22 cellular contexts compared by ENCODE assay signal in the genomic region with DNA sequence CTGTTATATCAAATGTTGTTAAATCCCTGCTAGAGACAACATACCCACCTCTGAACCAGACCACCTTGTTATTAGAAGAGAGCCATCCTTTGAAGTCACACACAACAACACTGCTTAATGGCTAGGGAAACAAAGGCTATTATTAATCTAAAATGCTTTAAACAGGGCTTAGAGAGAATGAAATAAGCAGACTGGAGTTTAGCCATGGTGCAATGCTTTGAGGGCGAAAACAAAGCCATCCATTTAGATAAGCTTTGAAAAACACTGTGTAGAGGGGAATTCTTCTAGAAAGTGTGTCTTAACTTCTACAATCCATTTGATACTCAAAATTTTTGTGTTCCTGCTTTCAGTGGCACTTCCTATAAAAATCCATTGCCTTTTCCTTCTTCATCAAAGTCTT.
DNase-seq lines count a peak whose midpoint lies in the region; ATAC-seq and TF ChIP-seq lines count a peak whose summit lies in the region.
"Had no signal": no experiment of that assay in that cellular context is flagged by ENCODE, and none has a peak within 500 bp of the region (broad histone marks: within the 10 kb centered on the region; RNA-seq: fewer than 3 reads in every experiment).

No MANE protein-coding gene starts in this region.

- no peak overlapping the region for H3K4me3 Mint-ChIP-seq in GM23338
- H3K4me3 Mint-ChIP-seq in nephron, result no peak overlapping the region
- H3K4me3 Mint-ChIP-seq: CD4-positive, alpha-beta memory T cell had no signal

- no peak overlapping the region for H3K9ac ChIP-seq in mesendoderm (ENCODE audit: low read length)

- H2AFZ ChIP-seq in GM23338, result no peak overlapping the region

- H3K9me3 Mint-ChIP-seq in GM23338, result peaks cover 94% of the 10 kb centered on the region
- H3K9me3 Mint-ChIP-seq in nephron, result peaks cover 5% of the 10 kb centered on the region
- H3K9me3 Mint-ChIP-seq: CD4-positive, alpha-beta memory T cell had no signal

- H3K4ac ChIP-seq in mesendoderm (ENCODE audit: low read depth, low read length), result no peak overlapping the region

- H3K27me3 Mint-ChIP-seq in GM23338 (ENCODE audit: insufficient read depth, low read depth, poor library complexity) (peaks cover 2% of the 10 kb centered on the region), nephron (ENCODE audit: low read depth) (no peaks in the 10 kb centered on the region)

- DNase-seq in GM23338 (ENCODE audit: low spot score) (no peak), mesendoderm (no peak), superior temporal gyrus (ENCODE audit: extremely low spot score) (peak; percentile 35), NK-92 (lab: John Stamatoyannopoulos, UW; ENCODE audit: unreplicated experiment) (no peak)
- DNase-seq in activated T-cell treated with anti-CD3 and anti-CD28 coated beads, Interleukin-2, amount 50 U/mL, for 48 hours, result no peak
- no peak for DNase-seq in stimulated activated CD4-positive, alpha-beta T cell treated with anti-CD3 and anti-CD28 coated beads, Interleukin-2, amount 100 ng/mL, for 48 hours
- DNase-seq: 8988T; ACHN; AML-193; BE2C; C1 segment of cervical spinal cord; Calu3; CD4-positive, alpha-beta memory T cell; COR-L47; DMS53; DMS79 treated with DMSO at 0.1 percent for 48 hours; GF-D8; H7; HCEC 1CT had no signal

- no peak overlapping the region for H2AK5ac ChIP-seq in mesendoderm (ENCODE audit: low read length)

- no CpG with 5 or more reads among the region's 1 CpG for WGBS in mesendoderm (ENCODE audit: extremely low coverage, insufficient coverage, low lambda C conversion rate)

- no peaks in the 10 kb centered on the region for H3K79me1 ChIP-seq in mesendoderm (ENCODE audit: low read length)

- no peak overlapping the region for H2BK120ac ChIP-seq in mesendoderm (ENCODE audit: low read depth, low read length)

- ATAC-seq in GM23338 (no peak), HG02852 (IDR thresholded peaks at IDR 0.05; ENCODE audit: unreplicated experiment) (no peak)
- ATAC-seq: A549 had no signal

- peaks cover 25% of the 10 kb centered on the region for H3K36me3 Mint-ChIP-seq in GM23338 (ENCODE audit: low read depth)
- no peaks in the 10 kb centered on the region for H3K36me3 Mint-ChIP-seq in nephron (ENCODE audit: low read depth)
- H3K36me3 Mint-ChIP-seq: CD4-positive, alpha-beta memory T cell had no signal

- H4K8ac ChIP-seq in mesendoderm (ENCODE audit: low read depth, low read length), result no peak overlapping the region

- TF ChIP-seq CTCF in GM23338 (conservative IDR thresholded peaks at IDR 0.05; ENCODE audit: low read depth in 2 of 2), result no peak
- TF ChIP-seq CTCF in nephron (IDR thresholded peaks at IDR 0.05; ENCODE audit: unreplicated experiment in 3 of 3), result no peak

- H3K4me2 ChIP-seq in GM23338 (0 out of 2 replicates have a peak overlapping the region, but pooled peaks have one; percentile 5), mesendoderm (ENCODE audit: low read length) (no peak overlapping the region)
- H3K4me2 ChIP-seq: A549 had no signal

- H2BK5ac ChIP-seq in mesendoderm (ENCODE audit: low read length), result no peak overlapping the region

- no peaks in the 10 kb centered on the region for H3F3A ChIP-seq in GM23338 (replicated peaks; ENCODE audit: low read depth)

- H3K4me1 ChIP-seq in GM23338 (ENCODE audit: insufficient read depth) (peaks cover 31% of the 10 kb centered on the region), mesendoderm (ENCODE audit: control insufficient read depth, low read depth, low read length) (peaks cover 7% of the 10 kb centered on the region)
- H3K4me1 ChIP-seq: A549, BE2C had no signal

- H3K4me1 Mint-ChIP-seq in GM23338 (no peaks in the 10 kb centered on the region), nephron (peaks cover 36% of the 10 kb centered on the region)
- H3K4me1 Mint-ChIP-seq: CD4-positive, alpha-beta memory T cell had no signal

- no peaks in the 10 kb centered on the region for H3K36me3 ChIP-seq in GM23338 (ENCODE audit: insufficient read depth)
- H3K36me3 ChIP-seq in mesendoderm (ENCODE audit: control insufficient read depth, insufficient read depth, low read length), result no peaks in the 10 kb centered on the region
- H3K36me3 ChIP-seq: BE2C had no signal

- H3K27me3 ChIP-seq in GM23338 (ENCODE audit: insufficient read depth), result no peaks in the 10 kb centered on the region
- H3K27me3 ChIP-seq in mesendoderm (ENCODE audit: insufficient read depth, low read length, poor library complexity), result no peaks in the 10 kb centered on the region
- H3K27me3 ChIP-seq: BE2C had no signal

- H4K5ac ChIP-seq in mesendoderm (ENCODE audit: low read length), result no peak overlapping the region

- H3K27ac Mint-ChIP-seq in GM23338 (no peak overlapping the region), nephron (peak overlapping the region; percentile 73 to 98 (median 96))
- H3K27ac Mint-ChIP-seq: CD4-positive, alpha-beta memory T cell had no signal

- no peak overlapping the region for H3K23ac ChIP-seq in mesendoderm (ENCODE audit: low read length)

- no peaks in the 10 kb centered on the region for H4K20me1 ChIP-seq in GM23338 (replicated peaks; ENCODE audit: insufficient read depth)

- H3K18ac ChIP-seq in mesendoderm (ENCODE audit: low read length), result no peak overlapping the region

- H3K79me2 ChIP-seq in GM23338 (replicated peaks; ENCODE audit: insufficient read depth) (no peaks in the 10 kb centered on the region), mesendoderm (ENCODE audit: control insufficient read depth, insufficient read depth, low read length) (no peaks in the 10 kb centered on the region)

- no peak overlapping the region for H3K4me3 ChIP-seq in GM23338
- no peak overlapping the region for H3K4me3 ChIP-seq in mesendoderm (ENCODE audit: low read length)
- H3K4me3 ChIP-seq: A549 had no signal

- peak overlapping the region; percentile 74 for H2BK15ac ChIP-seq in mesendoderm (replicated peaks; ENCODE audit: low read depth)

- no peaks in the 10 kb centered on the region for H3K9me2 ChIP-seq in GM23338 (ENCODE audit: insufficient read depth)

- H3K56ac ChIP-seq in mesendoderm (ENCODE audit: low read length), result no peak overlapping the region

- no peak overlapping the region for H3K27ac ChIP-seq in GM23338 (ENCODE audit: low read depth)
- no peak overlapping the region for H3K27ac ChIP-seq in mesendoderm (ENCODE audit: low read depth, low read length)
- H3K27ac ChIP-seq: A549 had no signal

TF ChIP-seq in GM23338, 12 proteins besides CTCF, POLR2A, EP300 and RAD21:
- TF ChIP-seq NANOG (IDR thresholded peaks at IDR 0.05; ENCODE audit: borderline replicate concordance) (no peak), POLR2AphosphoS5 (IDR thresholded peaks at IDR 0.05; ENCODE audit: low read depth) (no peak), ZNF114 (CRISPR knock-in tag; IDR thresholded peaks at IDR 0.05) (no peak)
- TF ChIP-seq, protein P1, sequence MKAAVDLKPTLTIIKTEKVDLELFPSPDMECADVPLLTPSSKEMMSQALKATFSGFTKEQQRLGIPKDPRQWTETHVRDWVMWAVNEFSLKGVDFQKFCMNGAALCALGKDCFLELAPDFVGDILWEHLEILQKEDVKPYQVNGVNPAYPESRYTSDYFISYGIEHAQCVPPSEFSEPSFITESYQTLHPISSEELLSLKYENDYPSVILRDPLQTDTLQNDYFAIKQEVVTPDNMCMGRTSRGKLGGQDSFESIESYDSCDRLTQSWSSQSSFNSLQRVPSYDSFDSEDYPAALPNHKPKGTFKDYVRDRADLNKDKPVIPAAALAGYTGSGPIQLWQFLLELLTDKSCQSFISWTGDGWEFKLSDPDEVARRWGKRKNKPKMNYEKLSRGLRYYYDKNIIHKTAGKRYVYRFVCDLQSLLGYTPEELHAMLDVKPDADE (IDR thresholded peaks at IDR 0.05), result no peak
- TF ChIP-seq, protein P2, sequence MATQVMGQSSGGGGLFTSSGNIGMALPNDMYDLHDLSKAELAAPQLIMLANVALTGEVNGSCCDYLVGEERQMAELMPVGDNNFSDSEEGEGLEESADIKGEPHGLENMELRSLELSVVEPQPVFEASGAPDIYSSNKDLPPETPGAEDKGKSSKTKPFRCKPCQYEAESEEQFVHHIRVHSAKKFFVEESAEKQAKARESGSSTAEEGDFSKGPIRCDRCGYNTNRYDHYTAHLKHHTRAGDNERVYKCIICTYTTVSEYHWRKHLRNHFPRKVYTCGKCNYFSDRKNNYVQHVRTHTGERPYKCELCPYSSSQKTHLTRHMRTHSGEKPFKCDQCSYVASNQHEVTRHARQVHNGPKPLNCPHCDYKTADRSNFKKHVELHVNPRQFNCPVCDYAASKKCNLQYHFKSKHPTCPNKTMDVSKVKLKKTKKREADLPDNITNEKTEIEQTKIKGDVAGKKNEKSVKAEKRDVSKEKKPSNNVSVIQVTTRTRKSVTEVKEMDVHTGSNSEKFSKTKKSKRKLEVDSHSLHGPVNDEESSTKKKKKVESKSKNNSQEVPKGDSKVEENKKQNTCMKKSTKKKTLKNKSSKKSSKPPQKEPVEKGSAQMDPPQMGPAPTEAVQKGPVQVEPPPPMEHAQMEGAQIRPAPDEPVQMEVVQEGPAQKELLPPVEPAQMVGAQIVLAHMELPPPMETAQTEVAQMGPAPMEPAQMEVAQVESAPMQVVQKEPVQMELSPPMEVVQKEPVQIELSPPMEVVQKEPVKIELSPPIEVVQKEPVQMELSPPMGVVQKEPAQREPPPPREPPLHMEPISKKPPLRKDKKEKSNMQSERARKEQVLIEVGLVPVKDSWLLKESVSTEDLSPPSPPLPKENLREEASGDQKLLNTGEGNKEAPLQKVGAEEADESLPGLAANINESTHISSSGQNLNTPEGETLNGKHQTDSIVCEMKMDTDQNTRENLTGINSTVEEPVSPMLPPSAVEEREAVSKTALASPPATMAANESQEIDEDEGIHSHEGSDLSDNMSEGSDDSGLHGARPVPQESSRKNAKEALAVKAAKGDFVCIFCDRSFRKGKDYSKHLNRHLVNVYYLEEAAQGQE (IDR thresholded peaks at IDR 0.05; ENCODE audit: unreplicated experiment), result no peak
